ENCODE assay signal across 8 cellular contexts in genomic region chr11:47766363-47767227, GRCh38. TPM values are rescaled to one million over a fixed set of nuclear protein-coding genes. Genes with fewer than 3 reads are reported as not detected.
A peak's percentile ranks its signal among the peaks of the same experiment; 100 is the strongest.
DNase-seq lines count a peak whose midpoint lies in the region; ATAC-seq and TF ChIP-seq lines count a peak whose summit lies in the region.

No MANE protein-coding gene starts in this region.

- H3K27ac Mint-ChIP-seq in endodermal cell, result peak overlapping the region; percentile 94

- peak overlapping the region; percentile 100 for H3K4me3 ChIP-seq in endodermal cell (ENCODE audit: low read length)

- peaks cover 13% of the 10 kb centered on the region for H3K4me1 Mint-ChIP-seq in endodermal cell

- peak overlapping the region; percentile 93 for H3K9ac ChIP-seq in endodermal cell (ENCODE audit: extremely low read depth, low read length, poor library complexity, severe bottlenecking)

- H3K4me3 Mint-ChIP-seq in endodermal cell, result peak overlapping the region; percentile 92

- no peaks in the 10 kb centered on the region for H3K9me3 Mint-ChIP-seq in endodermal cell

- H3K36me3 ChIP-seq in endodermal cell (ENCODE audit: control insufficient read depth, insufficient read depth, low read length), result peaks cover 37% of the 10 kb centered on the region

- ATAC-seq in HG02970 (IDR thresholded peaks at IDR 0.05; ENCODE audit: low FRiP score, unreplicated experiment), result peak; percentile 24

- 0 to 1% methylated on average over 21 to 73 of the region's 73 CpGs for WGBS in endodermal cell (ENCODE audit: insufficient coverage in 1 of 2, insufficient read length in 1 of 2), 2 experiments

- no peak for TF ChIP-seq CTCF in endodermal cell (conservative IDR thresholded peaks at IDR 0.05)

- H3K27ac ChIP-seq in endodermal cell (ENCODE audit: low read depth, low read length), result peak overlapping the region; percentile 73

- no peaks in the 10 kb centered on the region for H3K9me3 ChIP-seq in endodermal cell (ENCODE audit: control insufficient read depth, low read length)

- H3K4me1 ChIP-seq in endodermal cell (ENCODE audit: control insufficient read depth, insufficient read depth, low read length), result peaks cover 3% of the 10 kb centered on the region

- DNase-seq in SIG-M5 treated with dmso at 0.1 percent for 504 hours (lab: John Stamatoyannopoulos, UW; ENCODE audit: unreplicated experiment) (peak; percentile 53), SIG-M5 (lab: John Stamatoyannopoulos, UW) (no peak), NCI-H2227 treated with DMSO at 0.1 percent for 48 hours (lab: John Stamatoyannopoulos, UW) (peak; percentile 28), endodermal cell (peak; percentile 67), midbrain (lab: John Stamatoyannopoulos, UW) (peak; percentile 65)
- peak; percentile 42 for DNase-seq in activated CD8-positive, alpha-beta memory T cell treated with anti-CD3 and anti-CD28 coated beads, Interleukin-2, amount 50 U/mL, for 1 hour (ENCODE audit: extremely low read depth)
- peak; percentile 56 to 68 for DNase-seq in stimulated activated CD8-positive, alpha-beta memory T cell treated with anti-CD3 and anti-CD28 coated beads, Interleukin-15, amount 100 ng/mL, for 48 hours (ENCODE audit: low read depth in 2 of 2)

- H3K27me3 ChIP-seq in endodermal cell (ENCODE audit: control insufficient read depth, insufficient read depth, low read length, poor library complexity, severe bottlenecking), result no peaks in the 10 kb centered on the region

- H3K36me3 Mint-ChIP-seq in endodermal cell (ENCODE audit: low read depth), result peaks cover 26% of the 10 kb centered on the region

- H3K27me3 Mint-ChIP-seq in endodermal cell (ENCODE audit: insufficient read depth), result no peaks in the 10 kb centered on the region

RNA-seq across cellular contexts. Expression of gene FNBP4, which starts 0.5 kb away (rescaled TPM):
- 100 to 1,000 TPM; 118 to 141 TPM for total RNA-seq in endodermal cell
- 123 TPM for polyA plus RNA-seq in endodermal cell (2013, experiment 1 of 2)
- polyA plus RNA-seq in endodermal cell (2013, experiment 2 of 2), result 117 TPM

RNA-seq across cellular contexts. Expression of gene AGBL2, which starts 51.4 kb away (rescaled TPM):
- 1 to 10 TPM; 5.0 to 8.7 TPM for total RNA-seq in endodermal cell
- 0.75 TPM for polyA plus RNA-seq in endodermal cell (2013, experiment 1 of 2)
- 0.29 TPM for polyA plus RNA-seq in endodermal cell (2013, experiment 2 of 2)
